In the genomic region with DNA sequence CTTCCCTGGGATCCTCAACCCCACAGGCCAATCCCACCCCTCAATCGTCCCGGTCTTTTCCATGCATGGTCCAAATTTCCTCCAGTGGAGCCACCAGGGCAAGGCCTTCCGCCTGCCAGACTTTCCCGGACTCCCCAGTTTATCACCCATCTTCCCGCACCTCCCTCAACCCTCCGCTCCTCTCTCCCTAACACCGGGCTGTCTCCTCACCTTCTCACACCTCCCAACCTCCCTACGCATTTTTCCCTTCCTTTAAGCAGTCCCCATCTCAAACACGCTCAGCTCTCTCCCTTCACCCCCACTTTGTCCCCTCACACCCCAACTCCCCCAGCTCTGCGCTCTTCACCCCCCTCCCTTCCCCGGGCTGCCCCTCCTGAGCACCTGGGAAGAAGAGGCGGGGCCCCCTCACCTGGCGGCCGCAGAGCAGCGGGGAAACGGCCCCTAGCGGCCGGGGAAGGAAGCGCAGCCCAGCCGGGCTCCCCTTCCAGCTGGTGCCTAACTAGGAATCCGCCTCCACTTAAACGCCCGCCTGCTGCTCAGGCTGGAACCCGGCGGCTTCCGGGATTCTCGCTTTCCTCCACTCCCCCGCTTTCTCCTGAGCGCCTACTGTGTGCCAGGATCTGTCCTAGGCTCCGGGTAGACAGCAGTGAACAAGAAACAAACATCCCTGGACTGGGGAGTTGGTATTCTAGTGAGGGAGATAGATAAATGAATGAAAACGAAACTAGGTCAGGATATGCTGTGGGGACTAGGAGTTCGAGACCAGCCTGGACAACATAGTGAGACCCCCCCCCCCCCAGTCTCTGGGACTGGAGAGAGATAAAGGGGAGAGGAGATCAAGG, we compare ENCODE assay signal across 1 cellular context.
TF ChIP-seq lines count a peak whose summit lies in the region.

No MANE protein-coding gene starts in this region.

TF ChIP-seq in K562, 482 proteins besides CTCF, POLR2A, EP300 and RAD21 (continued from another document):
- TF ChIP-seq CHD4 (IDR thresholded peaks at IDR 0.05; ENCODE audit: insufficient read depth, insufficient replicate concordance, low read depth, low read length, poor library complexity, severe bottlenecking) (peak; percentile 53), NFIC (IDR thresholded peaks at IDR 0.05) (0 out of 2 replicates have a peak, but pooled peaks have one; percentile 1), RB1 (IDR thresholded peaks at IDR 0.05; ENCODE audit: low read depth) (0 out of 2 replicates have a peak, but pooled peaks have one; percentile 27), RBFOX2 (IDR thresholded peaks at IDR 0.05; ENCODE audit: low read depth, low read length) (0 out of 2 replicates have a peak, but pooled peaks have one; percentile 21), KDM1A (IDR thresholded peaks at IDR 0.05) (peak; percentile 7 to 68; a peak in 3 of 4 replicates), CTCFL (IDR thresholded peaks at IDR 0.05; ENCODE audit: borderline replicate concordance, insufficient read depth, low read depth, low read length, poor library complexity, severe bottlenecking) (peak; percentile 26), CBX1 (IDR thresholded peaks at IDR 0.05; ENCODE audit: low read depth) (peak; percentile 56; the same call in 1 of the 2 replicates), DACH1 (IDR thresholded peaks at IDR 0.05; ENCODE audit: partially characterized antibody) (peak; percentile 64), NRF1 (conservative IDR thresholded peaks at IDR 0.05 in 1 of 2, IDR thresholded peaks at IDR 0.05 in 1 of 2) (0 out of 4 replicates have a peak, but pooled peaks of 1 of the 2 experiments have one; percentile 15), SMAD4 (CRISPR knock-in tag; conservative IDR thresholded peaks at IDR 0.05) (peak; percentile 28; the same call in 1 of the 2 replicates), MAZ (CRISPR knock-in tag; conservative IDR thresholded peaks at IDR 0.05 in 1 of 2, IDR thresholded peaks at IDR 0.05 in 1 of 2) (peak; percentile 23 to 76; a peak in 2 of 4 replicates), ELF1 (tag; IDR thresholded peaks at IDR 0.05) (peak; percentile 66), ETV1 (tag; conservative IDR thresholded peaks at IDR 0.05; ENCODE audit: low read depth) (peak; percentile 65), CXXC5 (CRISPR knock-in tag; IDR thresholded peaks at IDR 0.05) (0 out of 2 replicates have a peak, but pooled peaks have one; percentile 18), ZEB2 (IDR thresholded peaks at IDR 0.05) (peak; percentile 92), ZKSCAN1 (IDR thresholded peaks at IDR 0.05; ENCODE audit: low read depth, low read length) (peak; percentile 99), ZNF134 (CRISPR knock-in tag; conservative IDR thresholded peaks at IDR 0.05) (0 out of 2 replicates have a peak, but pooled peaks have one; percentile 21), HDAC2 (IDR thresholded peaks at IDR 0.05) (peak; percentile 61; the same call in 1 of the 2 replicates), TFAP4 (CRISPR knock-in tag; IDR thresholded peaks at IDR 0.05; ENCODE audit: borderline replicate concordance) (peak; percentile 93), EGR1 (conservative IDR thresholded peaks at IDR 0.05) (peak; percentile 70), BCOR (IDR thresholded peaks at IDR 0.05) (peak; percentile 63), HDAC1 (IDR thresholded peaks at IDR 0.05) (0 out of 4 replicates have a peak, but pooled peaks of 1 of the 2 experiments have one; percentile 29), RCOR1 (IDR thresholded peaks at IDR 0.05; ENCODE audit: borderline replicate concordance in 1 of 2, low read depth in 2 of 2, low read length in 2 of 2) (peak in 1 of 2 experiments; percentile 64; a peak in 2 of 4 replicates), MTA1 (IDR thresholded peaks at IDR 0.05; ENCODE audit: borderline replicate concordance) (0 out of 2 replicates have a peak, but pooled peaks have one; percentile 29)
- TF ChIP-seq, protein P1, sequence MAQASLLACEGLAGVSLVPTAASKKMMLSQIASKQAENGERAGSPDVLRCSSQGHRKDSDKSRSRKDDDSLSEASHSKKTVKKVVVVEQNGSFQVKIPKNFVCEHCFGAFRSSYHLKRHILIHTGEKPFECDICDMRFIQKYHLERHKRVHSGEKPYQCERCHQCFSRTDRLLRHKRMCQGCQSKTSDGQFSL (CRISPR knock-in tag; IDR thresholded peaks at IDR 0.05), result 0 out of 2 replicates have a peak, but pooled peaks have one; percentile 35
- TF ChIP-seq, protein P1 (tag; IDR thresholded peaks at IDR 0.05), result peak in 1 of 2 experiments; percentile 64; a peak in 2 of 4 replicates
- TF ChIP-seq, protein P2, sequence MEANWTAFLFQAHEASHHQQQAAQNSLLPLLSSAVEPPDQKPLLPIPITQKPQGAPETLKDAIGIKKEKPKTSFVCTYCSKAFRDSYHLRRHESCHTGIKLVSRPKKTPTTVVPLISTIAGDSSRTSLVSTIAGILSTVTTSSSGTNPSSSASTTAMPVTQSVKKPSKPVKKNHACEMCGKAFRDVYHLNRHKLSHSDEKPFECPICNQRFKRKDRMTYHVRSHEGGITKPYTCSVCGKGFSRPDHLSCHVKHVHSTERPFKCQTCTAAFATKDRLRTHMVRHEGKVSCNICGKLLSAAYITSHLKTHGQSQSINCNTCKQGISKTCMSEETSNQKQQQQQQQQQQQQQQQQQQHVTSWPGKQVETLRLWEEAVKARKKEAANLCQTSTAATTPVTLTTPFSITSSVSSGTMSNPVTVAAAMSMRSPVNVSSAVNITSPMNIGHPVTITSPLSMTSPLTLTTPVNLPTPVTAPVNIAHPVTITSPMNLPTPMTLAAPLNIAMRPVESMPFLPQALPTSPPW (CRISPR knock-in tag; IDR thresholded peaks at IDR 0.05), result peak; percentile 80
- TF ChIP-seq, protein P3, sequence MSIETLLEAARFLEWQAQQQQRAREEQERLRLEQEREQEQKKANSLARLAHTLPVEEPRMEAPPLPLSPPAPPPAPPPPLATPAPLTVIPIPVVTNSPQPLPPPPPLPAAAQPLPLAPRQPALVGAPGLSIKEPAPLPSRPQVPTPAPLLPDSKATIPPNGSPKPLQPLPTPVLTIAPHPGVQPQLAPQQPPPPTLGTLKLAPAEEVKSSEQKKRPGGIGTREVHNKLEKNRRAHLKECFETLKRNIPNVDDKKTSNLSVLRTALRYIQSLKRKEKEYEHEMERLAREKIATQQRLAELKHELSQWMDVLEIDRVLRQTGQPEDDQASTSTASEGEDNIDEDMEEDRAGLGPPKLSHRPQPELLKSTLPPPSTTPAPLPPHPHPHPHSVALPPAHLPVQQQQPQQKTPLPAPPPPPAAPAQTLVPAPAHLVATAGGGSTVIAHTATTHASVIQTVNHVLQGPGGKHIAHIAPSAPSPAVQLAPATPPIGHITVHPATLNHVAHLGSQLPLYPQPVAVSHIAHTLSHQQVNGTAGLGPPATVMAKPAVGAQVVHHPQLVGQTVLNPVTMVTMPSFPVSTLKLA (conservative IDR thresholded peaks at IDR 0.05), result peak in 1 of 2 experiments; percentile 36; a peak in 1 of 4 replicates
